Comparison of ENCODE assay signal across 8 cellular contexts in genomic region chr10:3785849-3786290, GRCh38. TPM values are rescaled to one million over a fixed set of nuclear protein-coding genes. Genes with fewer than 3 reads are reported as not detected.
DNase-seq lines count a peak whose midpoint lies in the region; ATAC-seq and TF ChIP-seq lines count a peak whose summit lies in the region.

No MANE protein-coding gene starts in this region.

- peak overlapping the region; percentile 100 for H3K27ac ChIP-seq in epithelial cell of prostate

- H3K4me3 ChIP-seq in GM12875 (ENCODE audit: low read depth, low read length) = peak overlapping the region; percentile 77

- ATAC-seq in HG03469 (IDR thresholded peaks at IDR 0.05; ENCODE audit: unreplicated experiment) = peak; percentile 0
- ATAC-seq in HG02588 (IDR thresholded peaks at IDR 0.05; ENCODE audit: unreplicated experiment) = no peak
- no peak for ATAC-seq in GM18873 (IDR thresholded peaks at IDR 0.05; ENCODE audit: low FRiP score, unreplicated experiment)

- no peak for TF ChIP-seq CTCF in GM12875 (IDR thresholded peaks at IDR 0.05; ENCODE audit: borderline replicate concordance, insufficient read depth, low read depth, low read length)

- peak; percentile 42 for DNase-seq in activated CD4-positive, alpha-beta T cell treated with anti-CD3 and anti-CD28 coated beads for 1 hour
- DNase-seq in epithelial cell of prostate (ENCODE audit: low read depth, low spot score) = no peak
- DNase-seq in myocyte (ENCODE audit: low read depth) = peak; percentile 66
- DNase-seq in GM19240 (ENCODE audit: insufficient read length, low spot score) = no peak

RNA-seq across cellular contexts. Expression of gene KLF6, which starts 0.9 kb away (rescaled TPM):
- 14.6 and 14.9 TPM in 2 replicates for total RNA-seq in myocyte
- 39.6 TPM for polyA plus RNA-seq in myocyte (2012)

Comparison
In these comparisons a context has a peak if more than half of its experiments do, and no peak if none do; other contexts are left out.
1. DNase-seq: peak in activated CD4-positive, alpha-beta T cell treated with anti-CD3 and anti-CD28 coated beads for 1 hour (single experiment) and myocyte (single experiment); none in epithelial cell of prostate (single experiment) and GM19240 (single experiment).